In the genomic region with DNA sequence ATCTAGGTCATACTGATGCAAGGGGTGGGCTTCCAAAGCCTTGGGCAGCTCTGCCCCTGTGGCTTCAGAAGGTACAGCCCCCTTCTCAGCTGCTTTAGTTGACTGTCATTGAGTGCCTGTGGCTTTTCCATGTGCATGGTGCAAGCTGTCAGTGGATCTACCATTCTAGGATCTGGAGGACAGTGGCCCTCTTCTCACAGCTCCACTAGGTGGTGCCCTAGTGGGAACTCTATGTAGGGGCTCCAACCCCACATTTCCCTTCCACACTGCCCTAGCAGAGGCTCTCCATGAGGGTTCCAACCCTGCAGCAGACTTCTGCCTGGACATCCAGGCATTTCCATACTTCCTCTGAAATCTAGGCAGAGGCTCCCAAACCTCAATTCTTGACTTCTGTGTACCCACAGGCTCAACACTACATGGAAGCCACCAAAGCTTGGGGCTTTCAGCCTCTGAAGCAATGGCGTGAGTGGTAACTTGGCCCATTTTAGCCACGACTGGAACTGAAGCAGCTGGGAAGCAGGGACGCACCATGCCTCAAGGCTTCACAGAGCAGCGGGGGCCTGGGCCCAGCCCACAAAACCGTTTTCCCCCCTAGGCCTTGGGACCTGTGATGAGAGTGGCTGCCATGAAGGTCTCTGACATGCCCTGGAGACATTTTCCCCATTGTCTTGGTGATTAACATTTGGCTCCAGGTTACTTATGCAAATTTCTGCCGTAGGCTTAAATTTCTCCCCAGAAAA, we compare ENCODE assay signal across 7 cellular contexts. TPM values are rescaled to one million over a fixed set of nuclear protein-coding genes. Genes with fewer than 3 reads are reported as not detected.
"Had no signal": no experiment of that assay in that cellular context is flagged by ENCODE, and none has a peak within 500 bp of the region (broad histone marks: within the 10 kb centered on the region; RNA-seq: fewer than 3 reads in every experiment).

No MANE protein-coding gene starts in this region.

RNA-seq across cellular contexts. Expression of a gene that starts 20.8 kb away (rescaled TPM):
- total RNA-seq: activated T-helper 17 cell treated with anti-CD3 and anti-CD28 coated beads, Interleukin-2, amount 50 U/mL, for 72 hours; lung microvascular endothelial cell had no signal

RNA-seq across cellular contexts. Expression of a gene that starts 22.6 kb away (rescaled TPM):
- total RNA-seq: activated T-helper 17 cell treated with anti-CD3 and anti-CD28 coated beads, Interleukin-2, amount 50 U/mL, for 72 hours; ascending aorta; colonic mucosa; gastrocnemius medialis; lung microvascular endothelial cell; WTC11 had no signal
- polyA plus RNA-seq: small intestine had no signal
